In genomic region chr19:43683905-43684304, GRCh38 we compare ENCODE assay signal across 20 cellular contexts. TPM values are rescaled to one million over a fixed set of nuclear protein-coding genes. Genes with fewer than 3 reads are reported as not detected.
A peak's percentile ranks its signal among the peaks of the same experiment; 100 is the strongest.
DNase-seq lines count a peak whose midpoint lies in the region; ATAC-seq, FAIRE-seq and TF ChIP-seq lines count a peak whose summit lies in the region.
"Had no signal": no experiment of that assay in that cellular context is flagged by ENCODE, and none has a peak within 500 bp of the region (broad histone marks: within the 10 kb centered on the region; RNA-seq: fewer than 3 reads in every experiment).

No MANE protein-coding gene starts in this region.

- CTCF ChIA-PET in K562 (lab: Yijun Ruan, JAX; ENCODE audit: low intra/inter-chr PET ratio): no interaction called here

- no peaks in the 10 kb centered on the region for H3K9me3 ChIP-seq in K562 (replicated peaks; ENCODE audit: control insufficient read depth, insufficient read depth, low read depth, low read length)
- H3K9me3 ChIP-seq in neutrophil: no peaks in the 10 kb centered on the region
- H3K9me3 ChIP-seq: BLaER1 treated with 17β-estradiol and CSF1 and Interleukin-3, amounts not matched to agents 10 nM and 100 nM; Caco-2 had no signal

- no peak for ATAC-seq in natural killer cell treated with Interleukin-12 subunit alpha and Interleukin-12 subunit beta and Interleukin-15 and Interleukin-18, amount 100 ng/mL, for 72 hours
- ATAC-seq in natural killer cell: no peak
- ATAC-seq in K562: no peak

- no peak overlapping the region for H3K4me3 Mint-ChIP-seq in natural killer cell treated with Interleukin-12 subunit alpha and Interleukin-12 subunit beta and Interleukin-15 and Interleukin-18, amount 100 ng/mL, for 72 hours
- H3K4me3 Mint-ChIP-seq in natural killer cell: no peak overlapping the region
- H3K4me3 Mint-ChIP-seq in activated naive CD8-positive, alpha-beta T cell treated with anti-CD3 and anti-CD28 coated beads for 36 hours: no peak overlapping the region
- H3K4me3 Mint-ChIP-seq: CD4-positive, CD25-positive, alpha-beta regulatory T cell; H9 had no signal

- H3K27ac ChIP-seq in K562 (ENCODE audit: extremely low read depth, low read depth, low read length) (no peak overlapping the region), neutrophil (peak overlapping the region; percentile 87)

- no peak overlapping the region for H2AFZ ChIP-seq in K562 (ENCODE audit: low read depth, low read length)

- in situ Hi-C loops in K562 (cut with MboI): no loop called here

- H3K36me3 ChIP-seq in K562 (ENCODE audit: control insufficient read depth, insufficient read depth, low read length) (no peaks in the 10 kb centered on the region), neutrophil (no peaks in the 10 kb centered on the region)
- H3K36me3 ChIP-seq: BLaER1 treated with 17β-estradiol and CSF1 and Interleukin-3, amounts not matched to agents 10 nM and 100 nM had no signal

- no peaks in the 10 kb centered on the region for H3K9me3 Mint-ChIP-seq in natural killer cell treated with Interleukin-12 subunit alpha and Interleukin-12 subunit beta and Interleukin-15 and Interleukin-18, amount 100 ng/mL, for 72 hours
- H3K9me3 Mint-ChIP-seq in natural killer cell: no peaks in the 10 kb centered on the region
- H3K9me3 Mint-ChIP-seq in activated naive CD8-positive, alpha-beta T cell treated with anti-CD3 and anti-CD28 coated beads for 36 hours: no peaks in the 10 kb centered on the region
- H3K9me3 Mint-ChIP-seq: H9 had no signal

- no peak for TF ChIP-seq POLR2A in K562 (conservative IDR thresholded peaks at IDR 0.05)

- WGBS in K562 (ENCODE audit: insufficient coverage, low coverage, missing lambda C conversion rate): 64% methylated on average over 2 of the region's 2 CpGs

- TF ChIP-seq EP300 in K562 (IDR thresholded peaks at IDR 0.05; ENCODE audit: low read length): no peak

- H3K4me2 ChIP-seq in K562 (ENCODE audit: insufficient read depth, low read length): no peak overlapping the region

- no peaks in the 10 kb centered on the region for H4K20me1 ChIP-seq in K562 (replicated peaks; ENCODE audit: control insufficient read depth, insufficient read depth, low read length)
- H4K20me1 ChIP-seq: BLaER1 treated with 17β-estradiol and CSF1 and Interleukin-3, amounts not matched to agents 10 nM and 100 nM had no signal

- TF ChIP-seq CTCF in natural killer cell (IDR thresholded peaks at IDR 0.05) (no peak), K562 (IDR thresholded peaks at IDR 0.05 in 2 of 3, conservative IDR thresholded peaks at IDR 0.05 in 1 of 3; ENCODE audit: insufficient read depth in 2 of 3, low read depth in 1 of 3, low read length in 3 of 3) (no peak), neutrophil (IDR thresholded peaks at IDR 0.05) (no peak)

- FAIRE-seq in K562 (lab: Jason Lieb, UNC): no peak
- FAIRE-seq: GM12892, GM18507, H1 had no signal

- no peaks in the 10 kb centered on the region for H3K36me3 Mint-ChIP-seq in natural killer cell treated with Interleukin-12 subunit alpha and Interleukin-12 subunit beta and Interleukin-15 and Interleukin-18, amount 100 ng/mL, for 72 hours
- no peaks in the 10 kb centered on the region for H3K36me3 Mint-ChIP-seq in natural killer cell
- H3K36me3 Mint-ChIP-seq in activated naive CD8-positive, alpha-beta T cell treated with anti-CD3 and anti-CD28 coated beads for 36 hours: no peaks in the 10 kb centered on the region
- H3K36me3 Mint-ChIP-seq: CD4-positive, CD25-positive, alpha-beta regulatory T cell had no signal

- DNase-seq in natural killer cell treated with Interleukin-12 subunit alpha and Interleukin-12 subunit beta and Interleukin-15 and Interleukin-18, amount 100 ng/mL, for 72 hours (ENCODE audit: low spot score): no peak
- DNase-seq in natural killer cell (no peak), K562 (ENCODE audit: extremely low read depth in 1 of 4, low spot score in 3 of 4) (no peak), NCI-H2171 (lab: John Stamatoyannopoulos, UW) (no peak)
- no peak for DNase-seq in activated naive CD8-positive, alpha-beta T cell treated with anti-CD3 and anti-CD28 coated beads for 36 hours
- DNase-seq: 8988T; Caco-2; CD4-positive, CD25-positive, alpha-beta regulatory T cell; DMS153; DMS79; GDM1; H9 had no signal

- peaks cover 12% of the 10 kb centered on the region in 2 experiments for H3K4me1 ChIP-seq in K562 (replicated peaks in 1 of 2; ENCODE audit: control insufficient read depth in 2 of 2, insufficient read depth in 2 of 2, low read length in 2 of 2)
- H3K4me1 ChIP-seq in neutrophil (ENCODE audit: control insufficient read depth in 1 of 2, insufficient read depth in 1 of 2, low read depth in 1 of 2, low read length in 1 of 2): peaks cover 50 to 53% of the 10 kb centered on the region in 2 experiments

- no peak overlapping the region for H3K9ac ChIP-seq in K562 (ENCODE audit: insufficient read depth in 1 of 2, low read depth in 2 of 2, low read length in 2 of 2)

- BruUV-seq in K562 (replicated peaks; lab: Mats Ljungman, UMichigan): no TSS peak

- H3K27me3 Mint-ChIP-seq in natural killer cell treated with Interleukin-12 subunit alpha and Interleukin-12 subunit beta and Interleukin-15 and Interleukin-18, amount 100 ng/mL, for 72 hours: peaks cover 0 to 3% of the 10 kb centered on the region in 2 donors
- H3K27me3 Mint-ChIP-seq in natural killer cell (ENCODE audit: low read depth in 2 of 2): no peaks in the 10 kb centered on the region
- H3K27me3 Mint-ChIP-seq in activated naive CD8-positive, alpha-beta T cell treated with anti-CD3 and anti-CD28 coated beads for 36 hours: no peaks in the 10 kb centered on the region
- H3K27me3 Mint-ChIP-seq: CD4-positive, CD25-positive, alpha-beta regulatory T cell had no signal

- no peak for TF ChIP-seq RAD21 in K562 (CRISPR knock-in tag; conservative IDR thresholded peaks at IDR 0.05 in 1 of 2, IDR thresholded peaks at IDR 0.05 in 1 of 2)

- no peaks in the 10 kb centered on the region for H3K27me3 ChIP-seq in K562 (ENCODE audit: control insufficient read depth in 2 of 2, insufficient read depth in 2 of 2, low read length in 2 of 2)
- no peaks in the 10 kb centered on the region for H3K27me3 ChIP-seq in neutrophil
- H3K27me3 ChIP-seq: BLaER1 treated with 17β-estradiol and CSF1 and Interleukin-3, amounts not matched to agents 10 nM and 100 nM had no signal

- H3K27ac Mint-ChIP-seq in natural killer cell treated with Interleukin-12 subunit alpha and Interleukin-12 subunit beta and Interleukin-15 and Interleukin-18, amount 100 ng/mL, for 72 hours: peak overlapping the region; percentile 15 to 25
- H3K27ac Mint-ChIP-seq in natural killer cell: no peak overlapping the region
- H3K27ac Mint-ChIP-seq in activated naive CD8-positive, alpha-beta T cell treated with anti-CD3 and anti-CD28 coated beads for 36 hours: no peak overlapping the region
- H3K27ac Mint-ChIP-seq: CD4-positive, CD25-positive, alpha-beta regulatory T cell; H9 had no signal

- H3K4me3 ChIP-seq in K562 (no peak overlapping the region), neutrophil (ENCODE audit: low read depth in 1 of 2, low read length in 1 of 2) (peak overlapping the region in 1 of 2 experiments; percentile 11)
- H3K4me3 ChIP-seq: BLaER1 treated with 17β-estradiol and CSF1 and Interleukin-3, amounts not matched to agents 10 nM and 100 nM had no signal

- no peaks in the 10 kb centered on the region for H3K79me2 ChIP-seq in K562 (ENCODE audit: control insufficient read depth, insufficient read depth, low read length)

- intact Hi-C loops in natural killer cell (cut with micrococcal nuclease) (no loop called here), K562 (cut with micrococcal nuclease) (no loop called here)

- no peaks in the 10 kb centered on the region for H3K9me1 ChIP-seq in K562 (ENCODE audit: control insufficient read depth, insufficient read depth, low read length)

- peaks cover 15 to 21% of the 10 kb centered on the region in 2 donors for H3K4me1 Mint-ChIP-seq in natural killer cell treated with Interleukin-12 subunit alpha and Interleukin-12 subunit beta and Interleukin-15 and Interleukin-18, amount 100 ng/mL, for 72 hours (ENCODE audit: low read depth in 2 of 2)
- H3K4me1 Mint-ChIP-seq in natural killer cell: no peaks in the 10 kb centered on the region
- no peaks in the 10 kb centered on the region for H3K4me1 Mint-ChIP-seq in activated naive CD8-positive, alpha-beta T cell treated with anti-CD3 and anti-CD28 coated beads for 36 hours
- H3K4me1 Mint-ChIP-seq: CD4-positive, CD25-positive, alpha-beta regulatory T cell had no signal

- POLR2A ChIA-PET in K562 (lab: Yijun Ruan, JAX): no interaction called here

RNA-seq across cellular contexts. Expression of gene PLAUR, which starts 13.9 kb away (rescaled TPM):
- total RNA-seq in natural killer cell treated with Interleukin-12 subunit alpha and Interleukin-12 subunit beta and Interleukin-15 and Interleukin-18, amount 100 ng/mL, for 72 hours: 100 to 1,000 TPM in 1 of 2 donors, 10 to 100 TPM in 1; 83.6 to 172 TPM
- total RNA-seq in natural killer cell (100 to 1,000 TPM in 1 of 3 donors, 10 to 100 TPM in 2; 44.5 to 141 (median 55.5) TPM), K562 (2014; rRNA removed) (13.1 and 15.6 TPM in 2 replicates), K562 (2014; rRNA removed; fragmentation: Illumina TruSeq; extraction: Trizol) (6.9 and 8.1 TPM in 2 replicates), K562 (2015; rRNA removed; fragmentation: Illumina TruSeq; extraction: Trizol) (10.8 and 12.4 TPM in 2 replicates), K562 (2021) (10.8 and 12.9 TPM in 2 replicates)
- total RNA-seq in K562 (2011; cell fraction: chromatin; rRNA removed; ENCODE audit: low replicate concordance): 40.8 and 45.7 TPM in 2 replicates
- 32.8 and 41.9 TPM in 2 replicates for total RNA-seq in K562 (2011; cell fraction: nucleolus; rRNA removed)
- 31.3 and 41.4 TPM in 2 replicates for total RNA-seq in K562 (2011; cell fraction: nucleoplasm; rRNA removed)
- polyA plus RNA-seq in K562 (2011; rRNA removed) (8.4 and 17.5 TPM in 2 replicates), K562 (2014; fragmentation: Illumina TruSeq; extraction: Trizol) (13.6 and 14.4 TPM in 2 replicates), K562 (2014; fragmentation: Nextera tagmentation; extraction: Ambion mirVana) (10 to 100 TPM in 1 of 2 experiments, 1 to 10 TPM in 1; 7.0 to 10.9 TPM), K562 (2014; rRNA removed) (14.3 and 16.2 TPM in 2 replicates)
- polyA plus RNA-seq in K562 (2011; cell fraction: cytosol; rRNA removed): 15.3 and 17.9 TPM in 2 replicates
- 30.9 and 37.0 TPM in 2 replicates for polyA plus RNA-seq in K562 (2011; cell fraction: nucleus; rRNA removed)
- 14.7 and 23.9 TPM in 2 replicates for polyA plus RNA-seq in K562 (2012)
- polyA minus RNA-seq in K562 (2011; rRNA and poly(A)+ RNA removed): 10.0 and 14.3 TPM in 2 replicates
- polyA minus RNA-seq in K562 (2011; cell fraction: cytosol; rRNA and poly(A)+ RNA removed): 6.2 and 8.2 TPM in 2 replicates
- polyA minus RNA-seq in K562 (2011; cell fraction: nucleus; rRNA and poly(A)+ RNA removed): 6.2 and 11.0 TPM in 2 replicates
- total RNA-seq in activated naive CD8-positive, alpha-beta T cell treated with anti-CD3 and anti-CD28 coated beads for 36 hours: 1 to 10 TPM; 6.5 to 7.6 TPM

RNA-seq across cellular contexts. Expression of gene IRGC, which starts 32.0 kb away (rescaled TPM):
- not detected for total RNA-seq in natural killer cell treated with Interleukin-12 subunit alpha and Interleukin-12 subunit beta and Interleukin-15 and Interleukin-18, amount 100 ng/mL, for 72 hours
- total RNA-seq in natural killer cell (not detected), K562 (2014; rRNA removed) (not detected in 2 replicates), K562 (2014; rRNA removed; fragmentation: Illumina TruSeq; extraction: Trizol) (not detected in 2 replicates), K562 (2015; rRNA removed; fragmentation: Illumina TruSeq; extraction: Trizol) (not detected in 2 replicates), K562 (2021) (not detected in 2 replicates)
- total RNA-seq in K562 (2011; cell fraction: chromatin; rRNA removed; ENCODE audit: low replicate concordance): not detected in 2 replicates
- total RNA-seq in K562 (2011; cell fraction: nucleolus; rRNA removed): not detected in 2 replicates
- total RNA-seq in K562 (2011; cell fraction: nucleoplasm; rRNA removed): not detected in 2 replicates
- polyA plus RNA-seq in K562 (2011; rRNA removed) (not detected in 2 replicates), K562 (2014; fragmentation: Illumina TruSeq; extraction: Trizol) (not detected in 2 replicates), K562 (2014; fragmentation: Nextera tagmentation; extraction: Ambion mirVana) (not detected), K562 (2014; rRNA removed) (not detected in 2 replicates)
- not detected in 2 replicates for polyA plus RNA-seq in K562 (2011; cell fraction: cytosol; rRNA removed)
- not detected in 2 replicates for polyA plus RNA-seq in K562 (2011; cell fraction: nucleus; rRNA removed)
- polyA plus RNA-seq in K562 (2012): not detected in 2 replicates
- polyA minus RNA-seq in K562 (2011; rRNA and poly(A)+ RNA removed): not detected in 2 replicates
- not detected in 2 replicates for polyA minus RNA-seq in K562 (2011; cell fraction: cytosol; rRNA and poly(A)+ RNA removed)
- polyA minus RNA-seq in K562 (2011; cell fraction: nucleus; rRNA and poly(A)+ RNA removed): not detected in 2 replicates
- not detected for total RNA-seq in activated naive CD8-positive, alpha-beta T cell treated with anti-CD3 and anti-CD28 coated beads for 36 hours
- total RNA-seq: A673; Caco-2; CD4-positive, CD25-positive, alpha-beta regulatory T cell; Daoy; H1; H9 had no signal
- polyA plus RNA-seq: AG04450; CD4-positive, CD25-positive, alpha-beta regulatory T cell; H1 had no signal

RNA-seq across cellular contexts. Expression of gene CADM4, which starts 44.3 kb away (rescaled TPM):
- under 1 TPM; 0.59 TPM for total RNA-seq in natural killer cell treated with Interleukin-12 subunit alpha and Interleukin-12 subunit beta and Interleukin-15 and Interleukin-18, amount 100 ng/mL, for 72 hours
- total RNA-seq in natural killer cell: under 1 TPM in 2 of 3 donors, not detected in 1; 0.19 to 0.38 TPM
- total RNA-seq in K562 (2011; cell fraction: chromatin; rRNA removed; ENCODE audit: low replicate concordance): 2.0 and 2.5 TPM in 2 replicates
- total RNA-seq in K562 (2011; cell fraction: nucleolus; rRNA removed): 2.6 and 7.0 TPM in 2 replicates
- 0.99 and 4.5 TPM in 2 replicates for total RNA-seq in K562 (2011; cell fraction: nucleoplasm; rRNA removed)
- total RNA-seq in K562 (2014; rRNA removed): 1.8 and 2.5 TPM in 2 replicates
- total RNA-seq in K562 (2014; rRNA removed; fragmentation: Illumina TruSeq; extraction: Trizol): 0.61 and 0.87 TPM in 2 replicates
- total RNA-seq in K562 (2015; rRNA removed; fragmentation: Illumina TruSeq; extraction: Trizol): 0.72 and 1.2 TPM in 2 replicates
- total RNA-seq in K562 (2021): 1.9 and 2.3 TPM in 2 replicates
- polyA plus RNA-seq in K562 (2011; rRNA removed): 1.4 and 2.1 TPM in 2 replicates
- 1.9 and 3.5 TPM in 2 replicates for polyA plus RNA-seq in K562 (2011; cell fraction: cytosol; rRNA removed)
- 1.1 and 2.4 TPM in 2 replicates for polyA plus RNA-seq in K562 (2011; cell fraction: nucleus; rRNA removed)
- polyA plus RNA-seq in K562 (2012): 2.1 and 2.5 TPM in 2 replicates
- 1.3 and 2.2 TPM in 2 replicates for polyA plus RNA-seq in K562 (2014; fragmentation: Illumina TruSeq; extraction: Trizol)
- polyA plus RNA-seq in K562 (2014; fragmentation: Nextera tagmentation; extraction: Ambion mirVana): under 1 TPM; 0.03 to 0.13 TPM
- polyA plus RNA-seq in K562 (2014; rRNA removed): 1.7 and 4.6 TPM in 2 replicates
- polyA minus RNA-seq in K562 (2011; rRNA and poly(A)+ RNA removed): 0.30 and 0.32 TPM in 2 replicates
- 0.86 and 1.5 TPM in 2 replicates for polyA minus RNA-seq in K562 (2011; cell fraction: cytosol; rRNA and poly(A)+ RNA removed)
- polyA minus RNA-seq in K562 (2011; cell fraction: nucleus; rRNA and poly(A)+ RNA removed): 0.54 and 0.89 TPM in 2 replicates
- under 1 TPM; 0.26 to 0.29 TPM for total RNA-seq in activated naive CD8-positive, alpha-beta T cell treated with anti-CD3 and anti-CD28 coated beads for 36 hours
- polyA plus RNA-seq: CD4-positive, CD25-positive, alpha-beta regulatory T cell had no signal

Comparison
In these comparisons a context has a peak if more than half of its experiments do, and no peak if none do; other contexts are left out.
1. H3K27ac Mint-ChIP-seq: peak in natural killer cell treated with Interleukin-12 subunit alpha and Interleukin-12 subunit beta and Interleukin-15 and Interleukin-18, amount 100 ng/mL, for 72 hours (2 of 2); none in natural killer cell (0 of 2) and activated naive CD8-positive, alpha-beta T cell treated with anti-CD3 and anti-CD28 coated beads for 36 hours (single experiment).